In the genomic region with DNA sequence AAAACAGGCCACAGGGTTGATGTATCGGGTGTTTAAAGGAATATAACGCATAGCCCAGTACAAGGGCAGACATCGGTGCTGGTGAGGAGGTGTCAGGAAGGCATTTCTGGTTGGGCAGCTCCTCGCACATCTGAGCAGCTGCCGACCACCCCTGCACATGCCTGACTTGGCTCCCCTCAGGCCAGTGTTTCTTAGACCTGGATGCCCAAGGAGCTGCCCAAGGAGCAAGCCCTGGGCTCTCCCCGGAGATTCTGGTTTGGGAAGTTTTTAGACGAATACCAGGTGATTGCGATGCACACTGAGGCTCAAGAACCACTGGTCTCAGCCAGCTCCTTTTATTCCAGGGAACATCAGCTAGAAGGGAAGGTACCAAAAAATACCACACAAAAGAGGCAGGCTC, we compare ENCODE assay signal across 18 cellular contexts. TPM values are rescaled to one million over a fixed set of nuclear protein-coding genes. Genes with fewer than 3 reads are reported as not detected.
DNase-seq lines count a peak whose midpoint lies in the region; ATAC-seq and TF ChIP-seq lines count a peak whose summit lies in the region.
"Had no signal": no experiment of that assay in that cellular context is flagged by ENCODE, and none has a peak within 500 bp of the region (broad histone marks: within the 10 kb centered on the region; RNA-seq: fewer than 3 reads in every experiment).

No MANE protein-coding gene starts in this region.

- H3K4me3 Mint-ChIP-seq in endothelial cell (ENCODE audit: unreplicated experiment) (no peak overlapping the region), progenitor cell of endocrine pancreas (ENCODE audit: low read depth) (no peak overlapping the region)
- H3K4me3 Mint-ChIP-seq: B cell, IgD-negative memory B cell had no signal

- H3K9me3 Mint-ChIP-seq in endothelial cell (ENCODE audit: unreplicated experiment), result no peaks in the 10 kb centered on the region
- no peaks in the 10 kb centered on the region for H3K9me3 Mint-ChIP-seq in progenitor cell of endocrine pancreas (ENCODE audit: low read depth)
- H3K9me3 Mint-ChIP-seq: IgD-negative memory B cell had no signal

- H3K27me3 ChIP-seq in right atrium auricular region (no peaks in the 10 kb centered on the region), suprapubic skin (no peaks in the 10 kb centered on the region)

- DNase-seq in right atrium auricular region (ENCODE audit: low spot score), result no peak
- no peak for DNase-seq in Right ventricle myocardium superior
- DNase-seq in endothelial cell (ENCODE audit: low spot score), result no peak
- no peak for DNase-seq in progenitor cell of endocrine pancreas (ENCODE audit: low spot score, unreplicated experiment)
- peak in 1 of 2 donors; percentile 56 for DNase-seq in suprapubic skin (ENCODE audit: low spot score in 2 of 2)
- no peak for DNase-seq in iPS-NIHi11 (ENCODE audit: low spot score)
- DNase-seq: EL, NCI-H1105, NCI-H146, NCI-H2029, NCI-H2227 treated with DMSO at 0.1 percent for 48 hours, NCI-H510A, NCI-H748 treated with DMSO at 0.1 percent for 48 hours, PC-9 had no signal

- no peak overlapping the region for H3K4me3 ChIP-seq in right atrium auricular region
- no peak overlapping the region for H3K4me3 ChIP-seq in suprapubic skin
- H3K4me3 ChIP-seq: A549, PC-9 had no signal

- no peak for TF ChIP-seq EP300 in suprapubic skin (IDR thresholded peaks at IDR 0.05)

- H3K27ac Mint-ChIP-seq in endothelial cell (ENCODE audit: unreplicated experiment), result peak overlapping the region; percentile 12
- H3K27ac Mint-ChIP-seq in progenitor cell of endocrine pancreas, result peak overlapping the region; percentile 38
- H3K27ac Mint-ChIP-seq: B cell had no signal

- intact Hi-C loops in Right ventricle myocardium superior (cut with DNase I), result no loop called here

- H3K27ac ChIP-seq in right atrium auricular region (peak overlapping the region; percentile 10 to 26), suprapubic skin (peak overlapping the region; percentile 23)
- H3K27ac ChIP-seq: A549, PC-9 had no signal

- H3K4me1 ChIP-seq in right atrium auricular region, result peaks cover 0 to 28% of the 10 kb centered on the region in 2 donors
- peaks cover 27% of the 10 kb centered on the region for H3K4me1 ChIP-seq in suprapubic skin
- H3K4me1 ChIP-seq: A549 had no signal

- ATAC-seq in Right ventricle myocardium superior (ENCODE audit: poor library complexity) (no peak), HG03432 (IDR thresholded peaks at IDR 0.05; ENCODE audit: unreplicated experiment) (no peak)
- ATAC-seq: A549 had no signal

- TF ChIP-seq CTCF in right atrium auricular region (IDR thresholded peaks at IDR 0.05) (no peak), endothelial cell (IDR thresholded peaks at IDR 0.05; ENCODE audit: unreplicated experiment) (no peak), progenitor cell of endocrine pancreas (IDR thresholded peaks at IDR 0.05; ENCODE audit: unreplicated experiment) (no peak), suprapubic skin (IDR thresholded peaks at IDR 0.05) (no peak)

- H3K4me1 Mint-ChIP-seq in endothelial cell (ENCODE audit: unreplicated experiment) (peaks cover 32% of the 10 kb centered on the region), progenitor cell of endocrine pancreas (ENCODE audit: low read depth) (peaks cover 10% of the 10 kb centered on the region)

- H3K27me3 Mint-ChIP-seq in endothelial cell (ENCODE audit: unreplicated experiment) (no peaks in the 10 kb centered on the region), progenitor cell of endocrine pancreas (no peaks in the 10 kb centered on the region)
- H3K27me3 Mint-ChIP-seq: B cell, IgD-negative memory B cell had no signal

- TF ChIP-seq POLR2A in suprapubic skin (IDR thresholded peaks at IDR 0.05), result no peak

- H3K36me3 ChIP-seq in right atrium auricular region (peaks cover 78% of the 10 kb centered on the region), suprapubic skin (peaks cover 40% of the 10 kb centered on the region)

- H3K36me3 Mint-ChIP-seq in endothelial cell (ENCODE audit: low read depth, unreplicated experiment) (peaks cover 31% of the 10 kb centered on the region), progenitor cell of endocrine pancreas (ENCODE audit: insufficient read depth) (peaks cover 22% of the 10 kb centered on the region)

- WGBS in suprapubic skin, result 87% methylated on average over 8 of the region's 8 CpGs

- H3K9me3 ChIP-seq in right atrium auricular region, result no peaks in the 10 kb centered on the region
- no peaks in the 10 kb centered on the region for H3K9me3 ChIP-seq in suprapubic skin
- H3K9me3 ChIP-seq: A549 had no signal

RNA-seq across cellular contexts. Expression of gene WIPI1, which starts 11.6 kb away (rescaled TPM):
- total RNA-seq in right atrium auricular region, result 10 to 100 TPM; 50.3 to 76.2 TPM
- total RNA-seq in Right ventricle myocardium superior, result 63.7 TPM
- 98.0 TPM for total RNA-seq in endothelial cell (ENCODE audit: unreplicated experiment)
- total RNA-seq in progenitor cell of endocrine pancreas, result 53.5 and 54.3 TPM in 2 replicates
- total RNA-seq in suprapubic skin, result 10 to 100 TPM; 19.3 to 35.1 (median 27.8) TPM
